10 cellular contexts compared by ENCODE assay signal in genomic region chr5:139646912-139647391, GRCh38. TPM values are rescaled to one million over a fixed set of nuclear protein-coding genes. Genes with fewer than 3 reads are reported as not detected.
A peak's percentile ranks its signal among the peaks of the same experiment; 100 is the strongest.
DNase-seq lines count a peak whose midpoint lies in the region; ATAC-seq, FAIRE-seq and TF ChIP-seq lines count a peak whose summit lies in the region.
"Had no signal": no experiment of that assay in that cellular context is flagged by ENCODE, and none has a peak within 500 bp of the region (broad histone marks: within the 10 kb centered on the region; RNA-seq: fewer than 3 reads in every experiment).

No MANE protein-coding gene starts in this region.

- TF ChIP-seq CTCF in PC-9 (conservative IDR thresholded peaks at IDR 0.05) (no peak), psoas muscle (IDR thresholded peaks at IDR 0.05) (no peak)

- H3F3A ChIP-seq in GM23248 (ENCODE audit: insufficient read depth), result peaks cover 11% of the 10 kb centered on the region
- H3F3A ChIP-seq in PC-9 (ENCODE audit: insufficient read depth, low read depth), result peaks cover 38% of the 10 kb centered on the region

- H3K4me3 ChIP-seq in GM23248, result peak overlapping the region; percentile 93
- no peak overlapping the region for H3K4me3 ChIP-seq in PC-9
- peak overlapping the region; percentile 99 for H3K4me3 ChIP-seq in psoas muscle

- BruUV-seq in PC-9 (replicated peaks; lab: Mats Ljungman, UMichigan), result no TSS peak

- DNase-seq in GM23248, result no peak
- DNase-seq in PC-9, result no peak
- DNase-seq in left ventricle myocardium superior, result peak; percentile 47
- peak in 1 of 2 donors; percentile 60 for DNase-seq in psoas muscle
- DNase-seq in NCI-H1930 (lab: John Stamatoyannopoulos, UW), result no peak
- DNase-seq in GF-D8 (lab: John Stamatoyannopoulos, UW), result no peak
- no peak for DNase-seq in stimulated activated CD4-positive, alpha-beta T cell treated with anti-CD3 and anti-CD28 coated beads, Interleukin-1b, Interleukin-23, amount 100 ng/mL, for 48 hours
- no peak for DNase-seq in HTR-8/SVneo (ENCODE audit: insufficient read length, low spot score)
- DNase-seq: T1000 had no signal

- POLR2A ChIA-PET in PC-9 (lab: Charles Lee; ENCODE audit: unreplicated experiment), result interaction anchor here (1.7 kb wide), 1 partner anchor 14 kb away, joined by 10 read pairs; no protein-coding TSS in a partner anchor

- WGBS in GM23248 (ENCODE audit: low coverage in 1 of 2, low lambda C conversion rate in 2 of 2, missing lambda C conversion rate in 2 of 2), 2 experiments, result 21 to 29% methylated on average over 18 to 23 of the region's 23 CpGs
- 49 to 69% (median 53%) methylated on average over 23 of the region's 23 CpGs for WGBS in psoas muscle, 3 donors

- H3K9me2 ChIP-seq in GM23248 (ENCODE audit: insufficient read depth), result no peaks in the 10 kb centered on the region
- no peaks in the 10 kb centered on the region for H3K9me2 ChIP-seq in PC-9 (ENCODE audit: insufficient read depth)

- CTCF ChIA-PET in PC-9 (lab: Charles Lee), result no interaction called here

- H3K4me2 ChIP-seq in GM23248 (ENCODE audit: unreplicated experiment) (peak overlapping the region; percentile 71), PC-9 (peak overlapping the region; percentile 97; the same call in 1 of the 2 replicates)

- H3K9ac ChIP-seq in GM23248, result 0 out of 2 replicates have a peak overlapping the region, but pooled peaks have one; percentile 90

- H3K27ac ChIP-seq in GM23248 (no peak overlapping the region), PC-9 (no peak overlapping the region), psoas muscle (peak overlapping the region; percentile 98)

- no peaks in the 10 kb centered on the region for H3K9me3 ChIP-seq in GM23248 (ENCODE audit: low read depth)
- H3K9me3 ChIP-seq in PC-9 (ENCODE audit: insufficient read depth, low read depth), result no peaks in the 10 kb centered on the region
- H3K9me3 ChIP-seq in psoas muscle, result no peaks in the 10 kb centered on the region

- no peak for FAIRE-seq in HTR-8/SVneo (lab: Jason Lieb, UNC)
- FAIRE-seq: endothelial cell of umbilical vein had no signal

- H3K36me3 ChIP-seq in GM23248 (ENCODE audit: low read depth) (no peaks in the 10 kb centered on the region), PC-9 (ENCODE audit: low read depth) (no peaks in the 10 kb centered on the region), psoas muscle (ENCODE audit: insufficient read depth in 1 of 2, low read depth in 1 of 2) (no peaks in the 10 kb centered on the region)

- H3K4me1 ChIP-seq in GM23248 (ENCODE audit: insufficient read depth) (peaks cover 12% of the 10 kb centered on the region; the same call in 1 of the 2 replicates), PC-9 (replicated peaks; ENCODE audit: insufficient read depth) (peaks cover 68% of the 10 kb centered on the region), psoas muscle (peaks cover 31% of the 10 kb centered on the region)

- in situ Hi-C loops in GM23248 (cut with MboI), result no loop called here

- intact Hi-C loops in PC-9 (cut with micrococcal nuclease; ENCODE audit: unreplicated experiment) (no loop called here), left ventricle myocardium superior (cut with micrococcal nuclease) (no loop called here), psoas muscle (cut with DNase I) (loop anchor here in 1 of 2 donors (5.0 kb wide), 1 partner anchor 35 kb away; no protein-coding TSS in a partner anchor)

- H3K79me2 ChIP-seq in GM23248 (ENCODE audit: insufficient read depth) (peaks cover 41% of the 10 kb centered on the region), PC-9 (ENCODE audit: low read depth) (peaks cover 31% of the 10 kb centered on the region)

- H3K27me3 ChIP-seq in GM23248 (replicated peaks; ENCODE audit: insufficient read depth), result no peaks in the 10 kb centered on the region
- H3K27me3 ChIP-seq in PC-9 (ENCODE audit: insufficient read depth, low read depth), result no peaks in the 10 kb centered on the region
- no peaks in the 10 kb centered on the region for H3K27me3 ChIP-seq in psoas muscle (ENCODE audit: insufficient read depth in 3 of 3, low read length in 2 of 3)

- 0 out of 2 replicates have a peak overlapping the region, but pooled peaks have one; percentile 33 for H2AFZ ChIP-seq in GM23248
- no peak overlapping the region for H2AFZ ChIP-seq in PC-9

- H4K20me1 ChIP-seq in GM23248 (ENCODE audit: insufficient read depth), result no peaks in the 10 kb centered on the region
- H4K20me1 ChIP-seq in PC-9 (ENCODE audit: insufficient read depth), result peaks cover 13% of the 10 kb centered on the region

- ATAC-seq in left ventricle myocardium superior (no peak), psoas muscle (no peak)

RNA-seq across cellular contexts. Expression of gene CXXC5, which starts 1.2 kb away (rescaled TPM):
- 163 and 168 TPM in 2 replicates for total RNA-seq in GM23248 (2014; rRNA removed; shearing (Covaris generic))
- polyA plus RNA-seq in GM23248 (2016; fragmentation: Nextera tagmentation; extraction: Ambion mirVana) (81.4 and 83.7 TPM in 2 replicates), psoas muscle (10 to 100 TPM; 24.5 to 48.5 (median 27.0) TPM)
- total RNA-seq in PC-9 (2021) (59.9 and 68.2 TPM in 2 replicates), left ventricle myocardium superior (75.7 TPM), psoas muscle (10 to 100 TPM; 31.9 to 88.3 (median 48.5) TPM)
